In genomic region chr7:30276203-30276900, GRCh38 we compare ENCODE assay signal across 9 cellular contexts. TPM values are rescaled to one million over a fixed set of nuclear protein-coding genes. Genes with fewer than 3 reads are reported as not detected.
DNase-seq lines count a peak whose midpoint lies in the region; ATAC-seq, FAIRE-seq and TF ChIP-seq lines count a peak whose summit lies in the region.
"Had no signal": no experiment of that assay in that cellular context is flagged by ENCODE, and none has a peak within 500 bp of the region (broad histone marks: within the 10 kb centered on the region; RNA-seq: fewer than 3 reads in every experiment).

No MANE protein-coding gene starts in this region.

- H3K27ac ChIP-seq in A549 (no peak overlapping the region), astrocyte (ENCODE audit: low read depth, low read length) (no peak overlapping the region)

- H3K36me3 Mint-ChIP-seq in astrocyte (ENCODE audit: low read depth, unreplicated experiment): no peaks in the 10 kb centered on the region

- TF ChIP-seq EP300 in A549 (IDR thresholded peaks at IDR 0.05): no peak

- no peak overlapping the region for H3K4me3 Mint-ChIP-seq in astrocyte (ENCODE audit: unreplicated experiment)

- no peak for FAIRE-seq in A549 (lab: Jason Lieb, UNC)
- FAIRE-seq in astrocyte (lab: Jason Lieb, UNC): no peak
- FAIRE-seq: islet of Langerhans had no signal

- DNase-seq in A549 (ENCODE audit: low read depth in 1 of 2, low spot score in 1 of 2) (peak; percentile 40 to 70), SKM-1 treated with dmso at 0.1 percent for 144 hours (lab: John Stamatoyannopoulos, UW; ENCODE audit: unreplicated experiment) (peak; percentile 8), astrocyte (ENCODE audit: low read depth) (peak; percentile 30), hypothalamus (lab: John Stamatoyannopoulos, UW) (peak in 36 of 51 donors; percentile 3 to 74 (median 28)), mesenteric fat pad (ENCODE audit: low spot score) (no peak)
- peak; percentile 65 for DNase-seq in Jurkat, Clone E6-1 (ENCODE audit: low read depth, low spot score)
- DNase-seq in stimulated activated CD4-positive, alpha-beta T cell treated with anti-CD3 and anti-CD28 coated beads, Interleukin-12 subunit alpha, Interleukin-12 subunit beta, amount 100 ng/mL, for 48 hours (ENCODE audit: low read depth in 2 of 3, low spot score in 1 of 3): peak in 2 of 3 donors; percentile 17 to 42

- no peaks in the 10 kb centered on the region for H3K9me3 ChIP-seq in A549
- H3K9me3 ChIP-seq in astrocyte (ENCODE audit: insufficient read depth, low read depth, low read length): no peaks in the 10 kb centered on the region

- peak; percentile 81 for TF ChIP-seq CTCF in A549 (IDR thresholded peaks at IDR 0.05)
- TF ChIP-seq CTCF in GM12872 (IDR thresholded peaks at IDR 0.05; ENCODE audit: insufficient read depth, low read depth, low read length): peak; percentile 86
- peak; percentile 63 for TF ChIP-seq CTCF in astrocyte (IDR thresholded peaks at IDR 0.05; ENCODE audit: insufficient read depth, low read depth, low read length)

- no peaks in the 10 kb centered on the region for H3K79me2 ChIP-seq in astrocyte (ENCODE audit: insufficient read depth, low read length)

- H3K4me1 ChIP-seq in A549: no peaks in the 10 kb centered on the region
- H3K4me1 ChIP-seq in astrocyte (ENCODE audit: insufficient read depth, low read length): no peaks in the 10 kb centered on the region

- WGBS in A549 (ENCODE audit: missing lambda C conversion rate): 79% methylated on average over 9 of the region's 9 CpGs

- POLR2A ChIA-PET in A549 (lab: Yijun Ruan, JAX): interaction anchor here (0.8 kb wide), 1 partner anchor 288 kb away, joined by 3 read pairs; no protein-coding TSS in a partner anchor

- peak; percentile 90 to 92 for TF ChIP-seq RAD21 in A549 (conservative IDR thresholded peaks at IDR 0.05 in 1 of 2, IDR thresholded peaks at IDR 0.05 in 1 of 2)

- peaks cover 2% of the 10 kb centered on the region for H3K27me3 ChIP-seq in astrocyte (ENCODE audit: insufficient read depth, low read length)

- no peaks in the 10 kb centered on the region for H4K20me1 ChIP-seq in astrocyte (ENCODE audit: insufficient read depth, low read length)

- H3K4me2 ChIP-seq in A549: no peak overlapping the region
- H3K4me2 ChIP-seq in astrocyte (ENCODE audit: low read length): no peak overlapping the region

- peaks cover 11% of the 10 kb centered on the region for H3K27me3 Mint-ChIP-seq in astrocyte (ENCODE audit: low read depth, unreplicated experiment)

- peak; percentile 87 to 96 for ATAC-seq in A549

- no peak overlapping the region for H2AFZ ChIP-seq in astrocyte (ENCODE audit: low read depth, low read length)

- TF ChIP-seq POLR2A in A549 (IDR thresholded peaks at IDR 0.05; ENCODE audit: low read length): no peak

- H3K9ac ChIP-seq in astrocyte (ENCODE audit: low read length): no peak overlapping the region

- H3K4me1 Mint-ChIP-seq in astrocyte (ENCODE audit: low read depth, unreplicated experiment): no peaks in the 10 kb centered on the region

- no peak overlapping the region for H3K27ac Mint-ChIP-seq in astrocyte (ENCODE audit: unreplicated experiment)

- H3K4me3 ChIP-seq in A549 (no peak overlapping the region), astrocyte (ENCODE audit: insufficient read depth, low read depth, low read length) (no peak overlapping the region)
- no peak overlapping the region for H3K4me3 ChIP-seq in Jurkat, Clone E6-1 (ENCODE audit: low read length)

- H3K9me3 Mint-ChIP-seq in astrocyte (ENCODE audit: unreplicated experiment): no peaks in the 10 kb centered on the region

- CTCF ChIA-PET in A549 (lab: Yijun Ruan, JAX): interaction anchor here (0.6 to 9.7 kb wide), 71 partner anchors 9 to 846 kb away, joined by 3 to 107 read pairs (median 4); partner anchors contain the start of genes GGCT, NOD1 and ZNRF2

- H3K36me3 ChIP-seq in astrocyte (ENCODE audit: insufficient read depth, low read length): no peaks in the 10 kb centered on the region

TF ChIP-seq in A549, 52 proteins besides CTCF, POLR2A, EP300 and RAD21:
- TF ChIP-seq HOXB13 (CRISPR knock-in tag; IDR thresholded peaks at IDR 0.05; ENCODE audit: low read depth) (no peak), EHF (CRISPR knock-in tag; IDR thresholded peaks at IDR 0.05) (no peak), SMC3 (IDR thresholded peaks at IDR 0.05) (peak; percentile 90)

RNA-seq across cellular contexts. Expression of gene ZNRF2, which starts 8.0 kb away (rescaled TPM):
- polyA plus RNA-seq in A549 (2011; rRNA removed) (8.8 and 11.4 TPM in 2 replicates), A549 (2017; fragmentation: RNase III; extraction: RNeasy Plus Mini Kit Qiagen cat#74134 plus additional on column Dnase treatment) (4.8 to 6.0 TPM (median 5.9 TPM) in 3 replicates)
- 3.3 and 5.1 TPM in 2 replicates for polyA plus RNA-seq in A549 (2012; cell fraction: cytosol; rRNA removed)
- 3.2 and 3.7 TPM in 2 replicates for polyA plus RNA-seq in A549 (2012; cell fraction: nucleus; rRNA removed)
- 2.1 and 3.2 TPM in 2 replicates for polyA minus RNA-seq in A549 (2011; rRNA and poly(A)+ RNA removed)
- polyA plus RNA-seq in Jurkat, Clone E6-1 (2012; ENCODE audit: insufficient read depth, insufficient read length): 12.5 TPM
- total RNA-seq in astrocyte (9.2 and 9.9 TPM in 2 replicates), mesenteric fat pad (17.6 TPM)
